ENCODE assay signal across 1 cellular context in the genomic region with DNA sequence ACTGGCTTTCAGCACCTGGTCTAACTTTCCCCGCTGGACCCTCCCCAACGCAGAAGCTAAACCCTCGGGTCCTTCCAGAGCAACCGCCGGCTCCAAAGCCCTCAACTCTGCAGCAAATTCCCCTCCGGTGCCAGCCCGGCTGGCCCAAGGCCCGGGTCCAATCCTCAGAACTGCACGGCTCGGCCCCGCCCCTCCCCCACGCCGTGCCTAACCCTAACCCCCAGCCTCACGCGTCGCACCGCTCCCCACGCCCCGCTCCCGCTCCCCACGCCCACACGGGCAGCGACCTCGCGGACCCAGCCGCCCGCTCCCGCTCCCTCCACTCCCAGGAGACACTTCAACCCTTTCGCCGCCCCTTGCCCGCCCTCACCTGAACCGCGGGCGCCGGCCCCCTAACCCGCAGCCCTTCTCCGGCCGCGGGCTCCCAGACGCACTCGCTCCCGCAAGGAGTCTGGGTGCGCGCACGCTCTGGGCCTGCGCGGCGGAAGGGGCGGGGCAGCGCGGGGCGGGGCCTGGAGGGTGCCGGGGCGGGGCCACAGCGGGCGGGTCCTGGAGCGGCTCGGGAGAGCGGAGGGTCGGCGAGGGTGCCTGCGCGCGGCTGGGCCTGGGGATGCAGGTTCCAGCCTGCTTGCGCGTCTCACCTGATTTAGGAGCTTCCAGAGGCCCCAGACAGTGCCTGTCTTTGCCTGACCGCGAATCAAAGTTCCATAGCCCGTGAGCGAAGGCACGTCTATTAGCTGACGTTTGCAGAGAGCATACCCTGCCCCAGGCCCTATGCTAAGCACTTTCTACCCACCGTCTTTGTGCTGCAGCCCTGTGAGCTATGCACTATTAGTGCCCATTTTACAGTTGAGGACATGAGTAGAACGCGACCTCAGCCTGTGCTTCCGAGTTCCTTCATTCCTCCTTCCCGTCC.
TF ChIP-seq lines count a peak whose summit lies in the region.

A gene (minus strand): TSS at position 453 of the 916 bp plus-strand sequence. CDS start 2,729 bp downstream, outside the sequence.

TF ChIP-seq in HepG2, 621 proteins besides CTCF, POLR2A, EP300 and RAD21 (continued from another document and continues in another):
- TF ChIP-seq, protein P1, sequence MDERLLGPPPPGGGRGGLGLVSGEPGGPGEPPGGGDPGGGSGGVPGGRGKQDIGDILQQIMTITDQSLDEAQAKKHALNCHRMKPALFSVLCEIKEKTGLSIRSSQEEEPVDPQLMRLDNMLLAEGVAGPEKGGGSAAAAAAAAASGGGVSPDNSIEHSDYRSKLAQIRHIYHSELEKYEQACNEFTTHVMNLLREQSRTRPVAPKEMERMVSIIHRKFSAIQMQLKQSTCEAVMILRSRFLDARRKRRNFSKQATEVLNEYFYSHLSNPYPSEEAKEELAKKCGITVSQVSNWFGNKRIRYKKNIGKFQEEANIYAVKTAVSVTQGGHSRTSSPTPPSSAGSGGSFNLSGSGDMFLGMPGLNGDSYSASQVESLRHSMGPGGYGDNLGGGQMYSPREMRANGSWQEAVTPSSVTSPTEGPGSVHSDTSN (CRISPR knock-in tag; IDR thresholded peaks at IDR 0.05) = no peak
- TF ChIP-seq PHB2 (IDR thresholded peaks at IDR 0.05; ENCODE audit: partially characterized antibody) (no peak), ATF7 (IDR thresholded peaks at IDR 0.05) (no peak), ATF7 (CRISPR knock-in tag; IDR thresholded peaks at IDR 0.05) (no peak), ARHGAP35 (CRISPR knock-in tag; IDR thresholded peaks at IDR 0.05; ENCODE audit: borderline replicate concordance) (no peak), ZZZ3 (CRISPR knock-in tag; IDR thresholded peaks at IDR 0.05; ENCODE audit: borderline replicate concordance) (no peak), NBN (conservative IDR thresholded peaks at IDR 0.05) (no peak), SOX13 (IDR thresholded peaks at IDR 0.05) (no peak; the same call in 1 of the 2 replicates), SOX13 (CRISPR knock-in tag; conservative IDR thresholded peaks at IDR 0.05 in 1 of 2, IDR thresholded peaks at IDR 0.05 in 1 of 2) (no peak; a peak in 1 of 4 replicates), ZC3H13 (CRISPR knock-in tag; IDR thresholded peaks at IDR 0.05) (no peak), NCOA5 (CRISPR knock-in tag; IDR thresholded peaks at IDR 0.05) (no peak), ZNF350 (CRISPR knock-in tag; IDR thresholded peaks at IDR 0.05; ENCODE audit: borderline replicate concordance, low read depth) (no peak; the same call in 1 of the 2 replicates), HOXA5 (CRISPR knock-in tag; IDR thresholded peaks at IDR 0.05) (no peak), PAWR (CRISPR knock-in tag; IDR thresholded peaks at IDR 0.05; ENCODE audit: borderline replicate concordance) (no peak), ISX (CRISPR knock-in tag; conservative IDR thresholded peaks at IDR 0.05) (0 out of 2 replicates have a peak, but pooled peaks have one; percentile 57), KLF12 (CRISPR knock-in tag; IDR thresholded peaks at IDR 0.05; ENCODE audit: borderline replicate concordance) (no peak), MTA3 (CRISPR knock-in tag; IDR thresholded peaks at IDR 0.05) (no peak), CBX2 (IDR thresholded peaks at IDR 0.05; ENCODE audit: low read depth, low read length) (no peak), CBX2 (CRISPR knock-in tag; IDR thresholded peaks at IDR 0.05; ENCODE audit: low read depth) (no peak), HNRNPK (IDR thresholded peaks at IDR 0.05; ENCODE audit: low read depth, low read length, poor library complexity, severe bottlenecking) (peak; percentile 86), SP4 (CRISPR knock-in tag; IDR thresholded peaks at IDR 0.05) (peak; percentile 64; the same call in 1 of the 2 replicates), CBFB (CRISPR knock-in tag; IDR thresholded peaks at IDR 0.05) (peak; percentile 33)
- TF ChIP-seq, protein P2, sequence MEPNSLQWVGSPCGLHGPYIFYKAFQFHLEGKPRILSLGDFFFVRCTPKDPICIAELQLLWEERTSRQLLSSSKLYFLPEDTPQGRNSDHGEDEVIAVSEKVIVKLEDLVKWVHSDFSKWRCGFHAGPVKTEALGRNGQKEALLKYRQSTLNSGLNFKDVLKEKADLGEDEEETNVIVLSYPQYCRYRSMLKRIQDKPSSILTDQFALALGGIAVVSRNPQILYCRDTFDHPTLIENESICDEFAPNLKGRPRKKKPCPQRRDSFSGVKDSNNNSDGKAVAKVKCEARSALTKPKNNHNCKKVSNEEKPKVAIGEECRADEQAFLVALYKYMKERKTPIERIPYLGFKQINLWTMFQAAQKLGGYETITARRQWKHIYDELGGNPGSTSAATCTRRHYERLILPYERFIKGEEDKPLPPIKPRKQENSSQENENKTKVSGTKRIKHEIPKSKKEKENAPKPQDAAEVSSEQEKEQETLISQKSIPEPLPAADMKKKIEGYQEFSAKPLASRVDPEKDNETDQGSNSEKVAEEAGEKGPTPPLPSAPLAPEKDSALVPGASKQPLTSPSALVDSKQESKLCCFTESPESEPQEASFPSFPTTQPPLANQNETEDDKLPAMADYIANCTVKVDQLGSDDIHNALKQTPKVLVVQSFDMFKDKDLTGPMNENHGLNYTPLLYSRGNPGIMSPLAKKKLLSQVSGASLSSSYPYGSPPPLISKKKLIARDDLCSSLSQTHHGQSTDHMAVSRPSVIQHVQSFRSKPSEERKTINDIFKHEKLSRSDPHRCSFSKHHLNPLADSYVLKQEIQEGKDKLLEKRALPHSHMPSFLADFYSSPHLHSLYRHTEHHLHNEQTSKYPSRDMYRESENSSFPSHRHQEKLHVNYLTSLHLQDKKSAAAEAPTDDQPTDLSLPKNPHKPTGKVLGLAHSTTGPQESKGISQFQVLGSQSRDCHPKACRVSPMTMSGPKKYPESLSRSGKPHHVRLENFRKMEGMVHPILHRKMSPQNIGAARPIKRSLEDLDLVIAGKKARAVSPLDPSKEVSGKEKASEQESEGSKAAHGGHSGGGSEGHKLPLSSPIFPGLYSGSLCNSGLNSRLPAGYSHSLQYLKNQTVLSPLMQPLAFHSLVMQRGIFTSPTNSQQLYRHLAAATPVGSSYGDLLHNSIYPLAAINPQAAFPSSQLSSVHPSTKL (CRISPR knock-in tag; IDR thresholded peaks at IDR 0.05) = no peak
- TF ChIP-seq, protein P3, sequence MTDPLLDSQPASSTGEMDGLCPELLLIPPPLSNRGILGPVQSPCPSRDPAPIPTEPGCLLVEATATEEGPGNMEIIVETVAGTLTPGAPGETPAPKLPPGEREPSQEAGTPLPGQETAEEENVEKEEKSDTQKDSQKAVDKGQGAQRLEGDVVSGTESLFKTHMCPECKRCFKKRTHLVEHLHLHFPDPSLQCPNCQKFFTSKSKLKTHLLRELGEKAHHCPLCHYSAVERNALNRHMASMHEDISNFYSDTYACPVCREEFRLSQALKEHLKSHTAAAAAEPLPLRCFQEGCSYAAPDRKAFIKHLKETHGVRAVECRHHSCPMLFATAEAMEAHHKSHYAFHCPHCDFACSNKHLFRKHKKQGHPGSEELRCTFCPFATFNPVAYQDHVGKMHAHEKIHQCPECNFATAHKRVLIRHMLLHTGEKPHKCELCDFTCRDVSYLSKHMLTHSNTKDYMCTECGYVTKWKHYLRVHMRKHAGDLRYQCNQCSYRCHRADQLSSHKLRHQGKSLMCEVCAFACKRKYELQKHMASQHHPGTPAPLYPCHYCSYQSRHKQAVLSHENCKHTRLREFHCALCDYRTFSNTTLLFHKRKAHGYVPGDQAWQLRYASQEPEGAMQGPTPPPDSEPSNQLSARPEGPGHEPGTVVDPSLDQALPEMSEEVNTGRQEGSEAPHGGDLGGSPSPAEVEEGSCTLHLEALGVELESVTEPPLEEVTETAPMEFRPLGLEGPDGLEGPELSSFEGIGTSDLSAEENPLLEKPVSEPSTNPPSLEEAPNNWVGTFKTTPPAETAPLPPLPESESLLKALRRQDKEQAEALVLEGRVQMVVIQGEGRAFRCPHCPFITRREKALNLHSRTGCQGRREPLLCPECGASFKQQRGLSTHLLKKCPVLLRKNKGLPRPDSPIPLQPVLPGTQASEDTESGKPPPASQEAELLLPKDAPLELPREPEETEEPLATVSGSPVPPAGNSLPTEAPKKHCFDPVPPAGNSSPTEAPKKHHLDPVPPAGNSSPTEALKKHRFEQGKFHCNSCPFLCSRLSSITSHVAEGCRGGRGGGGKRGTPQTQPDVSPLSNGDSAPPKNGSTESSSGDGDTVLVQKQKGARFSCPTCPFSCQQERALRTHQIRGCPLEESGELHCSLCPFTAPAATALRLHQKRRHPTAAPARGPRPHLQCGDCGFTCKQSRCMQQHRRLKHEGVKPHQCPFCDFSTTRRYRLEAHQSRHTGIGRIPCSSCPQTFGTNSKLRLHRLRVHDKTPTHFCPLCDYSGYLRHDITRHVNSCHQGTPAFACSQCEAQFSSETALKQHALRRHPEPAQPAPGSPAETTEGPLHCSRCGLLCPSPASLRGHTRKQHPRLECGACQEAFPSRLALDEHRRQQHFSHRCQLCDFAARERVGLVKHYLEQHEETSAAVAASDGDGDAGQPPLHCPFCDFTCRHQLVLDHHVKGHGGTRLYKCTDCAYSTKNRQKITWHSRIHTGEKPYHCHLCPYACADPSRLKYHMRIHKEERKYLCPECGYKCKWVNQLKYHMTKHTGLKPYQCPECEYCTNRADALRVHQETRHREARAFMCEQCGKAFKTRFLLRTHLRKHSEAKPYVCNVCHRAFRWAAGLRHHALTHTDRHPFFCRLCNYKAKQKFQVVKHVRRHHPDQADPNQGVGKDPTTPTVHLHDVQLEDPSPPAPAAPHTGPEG (CRISPR knock-in tag; IDR thresholded peaks at IDR 0.05) = peak; percentile 76; the same call in 1 of the 2 replicates
- TF ChIP-seq, protein P4, sequence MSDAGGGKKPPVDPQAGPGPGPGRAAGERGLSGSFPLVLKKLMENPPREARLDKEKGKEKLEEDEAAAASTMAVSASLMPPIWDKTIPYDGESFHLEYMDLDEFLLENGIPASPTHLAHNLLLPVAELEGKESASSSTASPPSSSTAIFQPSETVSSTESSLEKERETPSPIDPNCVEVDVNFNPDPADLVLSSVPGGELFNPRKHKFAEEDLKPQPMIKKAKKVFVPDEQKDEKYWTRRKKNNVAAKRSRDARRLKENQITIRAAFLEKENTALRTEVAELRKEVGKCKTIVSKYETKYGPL (CRISPR knock-in tag; IDR thresholded peaks at IDR 0.05) = no peak
- TF ChIP-seq, protein P5, sequence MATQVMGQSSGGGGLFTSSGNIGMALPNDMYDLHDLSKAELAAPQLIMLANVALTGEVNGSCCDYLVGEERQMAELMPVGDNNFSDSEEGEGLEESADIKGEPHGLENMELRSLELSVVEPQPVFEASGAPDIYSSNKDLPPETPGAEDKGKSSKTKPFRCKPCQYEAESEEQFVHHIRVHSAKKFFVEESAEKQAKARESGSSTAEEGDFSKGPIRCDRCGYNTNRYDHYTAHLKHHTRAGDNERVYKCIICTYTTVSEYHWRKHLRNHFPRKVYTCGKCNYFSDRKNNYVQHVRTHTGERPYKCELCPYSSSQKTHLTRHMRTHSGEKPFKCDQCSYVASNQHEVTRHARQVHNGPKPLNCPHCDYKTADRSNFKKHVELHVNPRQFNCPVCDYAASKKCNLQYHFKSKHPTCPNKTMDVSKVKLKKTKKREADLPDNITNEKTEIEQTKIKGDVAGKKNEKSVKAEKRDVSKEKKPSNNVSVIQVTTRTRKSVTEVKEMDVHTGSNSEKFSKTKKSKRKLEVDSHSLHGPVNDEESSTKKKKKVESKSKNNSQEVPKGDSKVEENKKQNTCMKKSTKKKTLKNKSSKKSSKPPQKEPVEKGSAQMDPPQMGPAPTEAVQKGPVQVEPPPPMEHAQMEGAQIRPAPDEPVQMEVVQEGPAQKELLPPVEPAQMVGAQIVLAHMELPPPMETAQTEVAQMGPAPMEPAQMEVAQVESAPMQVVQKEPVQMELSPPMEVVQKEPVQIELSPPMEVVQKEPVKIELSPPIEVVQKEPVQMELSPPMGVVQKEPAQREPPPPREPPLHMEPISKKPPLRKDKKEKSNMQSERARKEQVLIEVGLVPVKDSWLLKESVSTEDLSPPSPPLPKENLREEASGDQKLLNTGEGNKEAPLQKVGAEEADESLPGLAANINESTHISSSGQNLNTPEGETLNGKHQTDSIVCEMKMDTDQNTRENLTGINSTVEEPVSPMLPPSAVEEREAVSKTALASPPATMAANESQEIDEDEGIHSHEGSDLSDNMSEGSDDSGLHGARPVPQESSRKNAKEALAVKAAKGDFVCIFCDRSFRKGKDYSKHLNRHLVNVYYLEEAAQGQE (IDR thresholded peaks at IDR 0.05; ENCODE audit: borderline replicate concordance in 1 of 2, low read depth in 1 of 2, low read length in 2 of 2) = 0 out of 4 replicates have a peak, but pooled peaks of 1 of the 2 experiments have one; percentile 12
- TF ChIP-seq, protein P6, sequence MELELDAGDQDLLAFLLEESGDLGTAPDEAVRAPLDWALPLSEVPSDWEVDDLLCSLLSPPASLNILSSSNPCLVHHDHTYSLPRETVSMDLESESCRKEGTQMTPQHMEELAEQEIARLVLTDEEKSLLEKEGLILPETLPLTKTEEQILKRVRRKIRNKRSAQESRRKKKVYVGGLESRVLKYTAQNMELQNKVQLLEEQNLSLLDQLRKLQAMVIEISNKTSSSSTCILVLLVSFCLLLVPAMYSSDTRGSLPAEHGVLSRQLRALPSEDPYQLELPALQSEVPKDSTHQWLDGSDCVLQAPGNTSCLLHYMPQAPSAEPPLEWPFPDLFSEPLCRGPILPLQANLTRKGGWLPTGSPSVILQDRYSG (CRISPR knock-in tag; IDR thresholded peaks at IDR 0.05) = no peak
- TF ChIP-seq, protein P7, sequence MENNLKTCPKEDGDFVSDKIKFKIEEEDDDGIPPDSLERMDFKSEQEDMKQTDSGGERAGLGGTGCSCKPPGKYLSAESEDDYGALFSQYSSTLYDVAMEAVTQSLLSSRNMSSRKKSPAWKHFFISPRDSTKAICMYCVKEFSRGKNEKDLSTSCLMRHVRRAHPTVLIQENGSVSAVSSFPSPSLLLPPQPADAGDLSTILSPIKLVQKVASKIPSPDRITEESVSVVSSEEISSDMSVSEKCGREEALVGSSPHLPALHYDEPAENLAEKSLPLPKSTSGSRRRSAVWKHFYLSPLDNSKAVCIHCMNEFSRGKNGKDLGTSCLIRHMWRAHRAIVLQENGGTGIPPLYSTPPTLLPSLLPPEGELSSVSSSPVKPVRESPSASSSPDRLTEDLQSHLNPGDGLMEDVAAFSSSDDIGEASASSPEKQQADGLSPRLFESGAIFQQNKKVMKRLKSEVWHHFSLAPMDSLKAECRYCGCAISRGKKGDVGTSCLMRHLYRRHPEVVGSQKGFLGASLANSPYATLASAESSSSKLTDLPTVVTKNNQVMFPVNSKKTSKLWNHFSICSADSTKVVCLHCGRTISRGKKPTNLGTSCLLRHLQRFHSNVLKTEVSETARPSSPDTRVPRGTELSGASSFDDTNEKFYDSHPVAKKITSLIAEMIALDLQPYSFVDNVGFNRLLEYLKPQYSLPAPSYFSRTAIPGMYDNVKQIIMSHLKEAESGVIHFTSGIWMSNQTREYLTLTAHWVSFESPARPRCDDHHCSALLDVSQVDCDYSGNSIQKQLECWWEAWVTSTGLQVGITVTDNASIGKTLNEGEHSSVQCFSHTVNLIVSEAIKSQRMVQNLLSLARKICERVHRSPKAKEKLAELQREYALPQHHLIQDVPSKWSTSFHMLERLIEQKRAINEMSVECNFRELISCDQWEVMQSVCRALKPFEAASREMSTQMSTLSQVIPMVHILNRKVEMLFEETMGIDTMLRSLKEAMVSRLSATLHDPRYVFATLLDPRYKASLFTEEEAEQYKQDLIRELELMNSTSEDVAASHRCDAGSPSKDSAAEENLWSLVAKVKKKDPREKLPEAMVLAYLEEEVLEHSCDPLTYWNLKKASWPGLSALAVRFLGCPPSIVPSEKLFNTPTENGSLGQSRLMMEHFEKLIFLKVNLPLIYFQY (CRISPR knock-in tag; IDR thresholded peaks at IDR 0.05; ENCODE audit: borderline replicate concordance) = peak; percentile 83; the same call in 1 of the 2 replicates
